8 cellular contexts compared by ENCODE assay signal in the genomic region with DNA sequence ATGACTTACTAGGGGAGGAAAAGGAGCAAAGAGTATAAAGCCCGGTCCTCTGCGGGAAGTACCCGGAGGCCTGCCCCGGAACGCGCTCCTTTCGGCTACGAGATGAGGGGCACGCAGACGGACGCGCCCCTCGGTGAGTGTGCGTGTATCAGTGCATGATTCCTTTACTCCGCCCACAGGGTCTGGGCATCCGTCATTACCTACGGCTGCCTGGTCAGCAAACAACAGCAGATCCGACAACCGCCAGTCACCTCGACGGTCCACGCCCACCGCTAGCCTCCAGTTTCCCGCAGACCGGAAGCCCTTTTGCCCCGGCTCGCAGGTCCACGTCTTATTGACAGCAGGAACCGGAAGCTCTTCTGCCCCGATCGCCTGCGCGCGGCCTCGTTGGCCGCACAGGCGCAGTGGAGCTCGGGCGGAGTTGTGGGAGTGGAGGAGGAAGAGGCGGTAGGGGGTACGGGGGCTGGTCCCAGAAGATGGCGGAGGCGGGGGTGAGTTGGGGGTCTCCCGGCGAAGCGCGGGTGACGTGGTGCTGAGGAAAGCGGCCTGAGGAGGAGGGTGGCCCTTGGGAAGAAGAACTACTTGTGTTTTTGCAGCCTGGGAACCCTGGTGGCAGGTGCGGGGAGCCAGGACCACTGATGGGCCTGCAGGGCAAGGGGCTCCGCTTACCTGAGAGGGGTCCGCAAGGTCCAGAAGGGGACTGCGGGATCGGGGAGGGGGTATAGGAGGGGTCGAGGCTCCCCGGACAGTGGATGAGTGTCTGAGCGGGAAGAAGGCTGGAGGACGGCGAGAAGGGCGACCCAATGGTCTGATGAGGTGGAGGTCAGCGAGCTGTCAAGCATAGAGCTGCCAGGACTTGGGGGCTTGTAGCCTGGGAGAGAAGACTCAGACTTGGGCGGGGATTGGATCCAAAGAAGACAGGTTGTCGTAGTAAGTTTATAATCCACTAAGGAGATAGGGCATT. TPM values are rescaled to one million over a fixed set of nuclear protein-coding genes. Genes with fewer than 3 reads are reported as not detected.
DNase-seq lines count a peak whose midpoint lies in the region; ATAC-seq and TF ChIP-seq lines count a peak whose summit lies in the region.

A gene (plus strand): TSS at position 421 of the 964 bp plus-strand sequence. CDS start 8,086 bp downstream, outside the sequence.

- no peaks in the 10 kb centered on the region for H3K9me3 ChIP-seq in CD4-positive, CD25-positive, alpha-beta regulatory T cell (ENCODE audit: control insufficient read depth in 2 of 2, low read length in 2 of 2)

- 1% methylated on average over 63 of the region's 63 CpGs for WGBS in lower leg skin, 2 donors

- peak within 1 kb of the TSS; percentile 2 to 92 (median 46) for H3K27ac Mint-ChIP-seq in CD4-positive, CD25-positive, alpha-beta regulatory T cell

- no peak for TF ChIP-seq POLR2A in lower leg skin (IDR thresholded peaks at IDR 0.05)

- intact Hi-C loops in lower leg skin (cut with DNase I; ENCODE audit: low total_unique reads) = no loop called here

- peaks cover 6% of the 10 kb centered on the region for H3K27me3 ChIP-seq in CD4-positive, CD25-positive, alpha-beta regulatory T cell (ENCODE audit: control insufficient read depth, insufficient read depth, low read length)

- H3K36me3 ChIP-seq in CD4-positive, CD25-positive, alpha-beta regulatory T cell (ENCODE audit: control insufficient read depth, insufficient read depth, low read length) = no peaks in the 10 kb centered on the region

- TF ChIP-seq CTCF in lower leg skin (IDR thresholded peaks at IDR 0.05) = peak in 1 of 3 donors; percentile 10

- H3K4me1 ChIP-seq in CD4-positive, CD25-positive, alpha-beta regulatory T cell (ENCODE audit: control insufficient read depth, insufficient read depth, low read length, poor library complexity, severe bottlenecking) = peaks cover 22% of the 10 kb centered on the region

- peak within 1 kb of the TSS; percentile 98 for H3K4me3 ChIP-seq in CD4-positive, CD25-positive, alpha-beta regulatory T cell (ENCODE audit: low read depth, low read length)
- peak within 1 kb of the TSS; percentile 73 for H3K4me3 ChIP-seq in lower leg skin (ENCODE audit: low read depth, poor library complexity, severe bottlenecking)

- peak; percentile 90 to 93 for ATAC-seq in CD4-positive, CD25-positive, alpha-beta regulatory T cell (ENCODE audit: low read depth in 2 of 2)
- ATAC-seq in GM19395 (IDR thresholded peaks at IDR 0.05; ENCODE audit: unreplicated experiment) = peak; percentile 97
- ATAC-seq in HG03565 (IDR thresholded peaks at IDR 0.05; ENCODE audit: unreplicated experiment) = peak; percentile 94

- peaks cover 5% of the 10 kb centered on the region for H3K36me3 Mint-ChIP-seq in CD4-positive, CD25-positive, alpha-beta regulatory T cell

- H3K27me3 Mint-ChIP-seq in CD4-positive, CD25-positive, alpha-beta regulatory T cell = peaks cover 7% of the 10 kb centered on the region

- H3K9me3 Mint-ChIP-seq in CD4-positive, CD25-positive, alpha-beta regulatory T cell = no peaks in the 10 kb centered on the region

- peak within 1 kb of the TSS; percentile 65 for H3K27ac ChIP-seq in CD4-positive, CD25-positive, alpha-beta regulatory T cell (ENCODE audit: insufficient read depth, low read length, poor library complexity, severe bottlenecking)

- peaks cover 0 to 27% (median 10%) of the 10 kb centered on the region in 4 donors for H3K4me1 Mint-ChIP-seq in CD4-positive, CD25-positive, alpha-beta regulatory T cell

- H3K4me3 Mint-ChIP-seq in CD4-positive, CD25-positive, alpha-beta regulatory T cell = peak within 1 kb of the TSS; percentile 86 to 94 (median 92)

- DNase-seq in CD4-positive, CD25-positive, alpha-beta regulatory T cell = peak; percentile 83 to 96 (median 83)
- DNase-seq in NCI-H774 (lab: John Stamatoyannopoulos, UW) = peak; percentile 96
- peak; percentile 76 to 82 for DNase-seq in activated CD4-positive, alpha-beta T cell treated with anti-CD3 and anti-CD28 coated beads, Interleukin-2, amount 50 U/mL, for 4 hours
- peak; percentile 88 to 94 for DNase-seq in dermis microvascular lymphatic vessel endothelial cell (ENCODE audit: low read depth in 2 of 2)
- DNase-seq in lower leg skin (ENCODE audit: low spot score in 2 of 2) = peak; percentile 89 to 97
- DNase-seq in stimulated activated CD4-positive, alpha-beta T cell treated with anti-CD3 and anti-CD28 coated beads, Interleukin-4, amount 100 ng/mL, for 48 hours (ENCODE audit: low read depth in 2 of 2) = peak; percentile 80 to 87

RNA-seq across cellular contexts. Expression of the gene that starts here (rescaled TPM):
- 11.3 TPM for total RNA-seq in CD4-positive, CD25-positive, alpha-beta regulatory T cell
- 10 to 100 TPM; 22.4 to 29.2 (median 28.8) TPM for polyA plus RNA-seq in CD4-positive, CD25-positive, alpha-beta regulatory T cell
- total RNA-seq in dermis microvascular lymphatic vessel endothelial cell (11.9 and 20.5 TPM in 2 replicates), lower leg skin (10 to 100 TPM; 11.6 to 13.6 (median 12.5) TPM)

Comparison
In these comparisons a context has a peak if more than half of its experiments do, and no peak if none do; other contexts are left out.
1. Peak in every context shown above with its lines: DNase-seq, ATAC-seq, H3K4me3 ChIP-seq and H3K27ac ChIP-seq.